In the genomic region with DNA sequence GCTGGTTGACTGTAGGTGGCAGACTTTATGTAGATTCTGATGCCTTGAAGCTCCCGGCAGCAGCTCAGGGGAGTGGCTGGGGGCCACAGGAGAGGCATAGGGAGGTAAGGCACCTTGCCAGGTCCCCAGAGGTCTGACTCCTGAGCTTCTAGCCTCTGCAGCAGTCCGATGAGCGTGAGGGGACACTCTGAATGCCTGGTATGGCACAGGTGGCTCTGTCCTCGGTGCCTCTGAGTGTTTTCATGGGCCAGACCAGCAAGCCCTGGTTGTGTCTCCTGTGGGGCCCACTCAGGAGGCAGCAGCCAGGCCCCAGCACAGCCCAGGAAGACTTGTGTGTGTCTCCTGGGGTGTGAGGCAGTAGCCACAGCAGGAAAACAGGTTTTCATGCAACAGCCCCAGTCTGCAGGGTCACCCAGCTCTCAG, we compare ENCODE assay signal across 17 cellular contexts. TPM values are rescaled to one million over a fixed set of nuclear protein-coding genes. Genes with fewer than 3 reads are reported as not detected.
DNase-seq lines count a peak whose midpoint lies in the region; ATAC-seq and TF ChIP-seq lines count a peak whose summit lies in the region.
"Had no signal": no experiment of that assay in that cellular context is flagged by ENCODE, and none has a peak within 500 bp of the region (broad histone marks: within the 10 kb centered on the region; RNA-seq: fewer than 3 reads in every experiment).

No MANE protein-coding gene starts in this region.

- H4K8ac ChIP-seq in neuronal stem cell (ENCODE audit: low read depth, low read length): no peak overlapping the region

- POLR2A ChIA-PET in HEK293 (lab: Yijun Ruan, JAX): no interaction called here

- no peak overlapping the region for H2AFZ ChIP-seq in neuronal stem cell (ENCODE audit: low read length)

- no peak for ATAC-seq in HG03342 (IDR thresholded peaks at IDR 0.05; ENCODE audit: unreplicated experiment)

- H2BK15ac ChIP-seq in neuronal stem cell (ENCODE audit: low read length): no peak overlapping the region

- H3K36me3 Mint-ChIP-seq in chondrocyte (ENCODE audit: low read depth): peaks cover 14% of the 10 kb centered on the region

- no peak overlapping the region for H4K91ac ChIP-seq in neuronal stem cell (ENCODE audit: low read depth, low read length, poor library complexity)

- H2BK12ac ChIP-seq in neuronal stem cell (ENCODE audit: low read length): no peak overlapping the region

- H2BK120ac ChIP-seq in neuronal stem cell (ENCODE audit: low read depth, low read length): no peak overlapping the region

- peaks cover 0 to 3% of the 10 kb centered on the region in 2 experiments; a peak in 1 of 3 replicates for H3K36me3 ChIP-seq in HEK293 (ENCODE audit: control insufficient read depth in 2 of 2, insufficient read depth in 1 of 2, low read length in 2 of 2)
- peaks cover 7 to 8% of the 10 kb centered on the region in 2 donors for H3K36me3 ChIP-seq in neuronal stem cell (replicated peaks in 1 of 2; ENCODE audit: control insufficient read depth in 2 of 2, insufficient read depth in 2 of 2, low read length in 2 of 2)
- H3K36me3 ChIP-seq: SJCRH30 had no signal

- H3K4me2 ChIP-seq in neuronal stem cell (ENCODE audit: insufficient read depth, low read length, poor library complexity, severe bottlenecking): no peak overlapping the region

- H3K79me1 ChIP-seq in neuronal stem cell (ENCODE audit: low read depth, low read length): peaks cover 2% of the 10 kb centered on the region

- no peak overlapping the region for H3K14ac ChIP-seq in neuronal stem cell (ENCODE audit: low read length)

- H3K9me3 Mint-ChIP-seq in chondrocyte (ENCODE audit: low read depth): peaks cover 12% of the 10 kb centered on the region

- CTCF ChIA-PET in HEK293 (lab: Yijun Ruan, JAX): interaction anchor here (0.7 to 1.9 kb wide), 4 partner anchors 8 to 14 kb away, joined by 3 to 7 read pairs (median 4); no protein-coding TSS in a partner anchor

- 0 out of 2 replicates have a peak, but pooled peaks cover 3% of the 10 kb centered on the region for H3K4me1 ChIP-seq in HEK293 (ENCODE audit: control insufficient read depth, insufficient read depth, low read length)
- H3K4me1 ChIP-seq in neuronal stem cell (ENCODE audit: control insufficient read depth in 2 of 2, insufficient read depth in 1 of 2, low read depth in 1 of 2, low read length in 2 of 2): no peaks in the 10 kb centered on the region

- H3K23ac ChIP-seq in neuronal stem cell (ENCODE audit: low read depth, low read length, poor library complexity): peak overlapping the region; percentile 5

- H3K4ac ChIP-seq in neuronal stem cell (ENCODE audit: low read length): no peak overlapping the region

- peak; percentile 3 for TF ChIP-seq CTCF in GM10266 (IDR thresholded peaks at IDR 0.05; ENCODE audit: control insufficient read depth, insufficient read depth, low read depth, missing control alignments)
- no peak for TF ChIP-seq CTCF in HEK293 (tag by site-specific recombination; IDR thresholded peaks at IDR 0.05)
- no peak for TF ChIP-seq CTCF in chondrocyte (IDR thresholded peaks at IDR 0.05)

- no peak overlapping the region for H3K4me3 Mint-ChIP-seq in chondrocyte (ENCODE audit: unreplicated experiment)
- H3K4me3 Mint-ChIP-seq: HFFc6 had no signal

- no peak overlapping the region for H3K18ac ChIP-seq in neuronal stem cell (ENCODE audit: low read length)

- WGBS in neuronal stem cell (ENCODE audit: extremely low coverage in 2 of 2, insufficient read length in 2 of 2, insufficient replicate concordance in 1 of 2), 2 donors: no CpG with 5 or more reads among the region's 4 CpGs

- H3K27ac ChIP-seq in HEK293 (ENCODE audit: extremely low read depth, low read depth, low read length) (no peak overlapping the region), neuronal stem cell (replicated peaks; ENCODE audit: low read length) (no peak overlapping the region)

- no peaks in the 10 kb centered on the region for H3K4me1 Mint-ChIP-seq in chondrocyte (ENCODE audit: low read depth)

- H3K9me3 ChIP-seq in HEK293 (ENCODE audit: control insufficient read depth, insufficient read depth, low read depth, low read length) (no peaks in the 10 kb centered on the region), neuronal stem cell (replicated peaks in 1 of 2; ENCODE audit: control insufficient read depth in 2 of 2, insufficient read depth in 1 of 2, low read depth in 1 of 2, low read length in 2 of 2) (peaks cover 0 to 43% of the 10 kb centered on the region in 2 donors)
- H3K9me3 ChIP-seq: SJCRH30 had no signal

- H3K27ac Mint-ChIP-seq in chondrocyte (ENCODE audit: unreplicated experiment): no peak overlapping the region
- H3K27ac Mint-ChIP-seq: HFFc6 had no signal

- H3K27me3 ChIP-seq in neuronal stem cell (ENCODE audit: control insufficient read depth in 3 of 3, insufficient read depth in 3 of 3, low read depth in 1 of 3, low read length in 3 of 3): no peaks in the 10 kb centered on the region
- H3K27me3 ChIP-seq: SJCRH30 had no signal

- no peak overlapping the region for H3K4me3 ChIP-seq in HEK293 (ENCODE audit: low read depth, low read length)
- H3K4me3 ChIP-seq in neuronal stem cell (ENCODE audit: low read length in 2 of 2): no peak overlapping the region
- H3K4me3 ChIP-seq: SJCRH30 had no signal

- H3K27me3 Mint-ChIP-seq in chondrocyte (ENCODE audit: low read depth): no peaks in the 10 kb centered on the region

- H3K9ac ChIP-seq in neuronal stem cell (ENCODE audit: low read depth, low read length, poor library complexity): no peak overlapping the region

- H2AK5ac ChIP-seq in neuronal stem cell (ENCODE audit: low read depth, low read length): no peak overlapping the region

- DNase-seq in GM10266 (ENCODE audit: extremely low spot score) (no peak), chondrocyte (ENCODE audit: low spot score) (peak; percentile 94), neuronal stem cell (ENCODE audit: low spot score) (no peak), SKM-1 treated with dmso at 0.1 percent for 144 hours (lab: John Stamatoyannopoulos, UW; ENCODE audit: unreplicated experiment) (no peak)
- DNase-seq in activated CD8-positive, alpha-beta memory T cell treated with anti-CD3 and anti-CD28 coated beads, Interleukin-2, amount 50 U/mL, for 4 hours: no peak
- DNase-seq: C1 segment of cervical spinal cord, DND-41, GDM1, HFFc6, Karpas-422, NCI-H187, NCI-H69, OCI-M1, SJCRH30 had no signal

- H2BK5ac ChIP-seq in neuronal stem cell (ENCODE audit: low read length): no peak overlapping the region

TF ChIP-seq in HEK293, 187 proteins besides CTCF, POLR2A, EP300 and RAD21:
- TF ChIP-seq ZIC2 (tag by site-specific recombination; IDR thresholded peaks at IDR 0.05) (peak; percentile 51), ZNF433 (tag by site-specific recombination; IDR thresholded peaks at IDR 0.05; ENCODE audit: low read depth) (no peak)
- TF ChIP-seq, protein P1, sequence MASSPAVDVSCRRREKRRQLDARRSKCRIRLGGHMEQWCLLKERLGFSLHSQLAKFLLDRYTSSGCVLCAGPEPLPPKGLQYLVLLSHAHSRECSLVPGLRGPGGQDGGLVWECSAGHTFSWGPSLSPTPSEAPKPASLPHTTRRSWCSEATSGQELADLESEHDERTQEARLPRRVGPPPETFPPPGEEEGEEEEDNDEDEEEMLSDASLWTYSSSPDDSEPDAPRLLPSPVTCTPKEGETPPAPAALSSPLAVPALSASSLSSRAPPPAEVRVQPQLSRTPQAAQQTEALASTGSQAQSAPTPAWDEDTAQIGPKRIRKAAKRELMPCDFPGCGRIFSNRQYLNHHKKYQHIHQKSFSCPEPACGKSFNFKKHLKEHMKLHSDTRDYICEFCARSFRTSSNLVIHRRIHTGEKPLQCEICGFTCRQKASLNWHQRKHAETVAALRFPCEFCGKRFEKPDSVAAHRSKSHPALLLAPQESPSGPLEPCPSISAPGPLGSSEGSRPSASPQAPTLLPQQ (tag by site-specific recombination; IDR thresholded peaks at IDR 0.05): peak; percentile 48; the same call in 1 of the 2 replicates

RNA-seq across cellular contexts. Expression of a gene that starts 39.7 kb away (rescaled TPM):
- 0.05 TPM in 1 of 3 replicates, not detected in the others for total RNA-seq in chondrocyte
- 0.42 TPM for polyA plus RNA-seq in neuronal stem cell (2013, experiment 1 of 2)
- polyA plus RNA-seq in neuronal stem cell (2013, experiment 2 of 2): 0.48 TPM
- total RNA-seq: H4, HFFc6, SJCRH30 had no signal

RNA-seq across cellular contexts. Expression of a gene that starts 59.6 kb away (rescaled TPM):
- 24.6 to 35.8 TPM (median 34.2 TPM) in 3 replicates for total RNA-seq in chondrocyte
- polyA plus RNA-seq in neuronal stem cell (2013, experiment 1 of 2): 44.1 TPM
- 44.2 TPM for polyA plus RNA-seq in neuronal stem cell (2013, experiment 2 of 2)
